ENCODE assay signal across 23 cellular contexts in genomic region chr5:17079562-17079961, GRCh38.
A peak's percentile ranks its signal among the peaks of the same experiment; 100 is the strongest.
DNase-seq lines count a peak whose midpoint lies in the region; ATAC-seq and TF ChIP-seq lines count a peak whose summit lies in the region.
"Had no signal": no experiment of that assay in that cellular context is flagged by ENCODE, and none has a peak within 500 bp of the region (broad histone marks: within the 10 kb centered on the region; RNA-seq: fewer than 3 reads in every experiment).

No MANE protein-coding gene starts in this region.

- DNase-seq in Right ventricle myocardium superior: no peak
- no peak for DNase-seq in Right ventricle myocardium inferior (ENCODE audit: missing footprints)
- DNase-seq in dermis blood vessel endothelial cell: peak; percentile 98
- no peak for DNase-seq in hepatocyte (ENCODE audit: low spot score)
- DNase-seq in spleen: no peak
- no peak for DNase-seq in mesendoderm
- DNase-seq in cortex of kidney (lab: John Stamatoyannopoulos, UW): no peak
- DNase-seq in ureter (ENCODE audit: low spot score): no peak
- DNase-seq: activated B cell treated with CpG ODN at 0.5 μM for 24 hours; activated CD4-positive, alpha-beta T cell treated with anti-CD3 and anti-CD28 coated beads, Interleukin-2, amount 50 U/mL, for 48 hours; activated CD8-positive, alpha-beta memory T cell treated with anti-CD3 and anti-CD28 coated beads, Interleukin-2, amount 50 U/mL, for 48 hours; activated effector memory CD4-positive, alpha-beta T cell treated with Interleukin-2 at 50 U/mL for 16 hours; H7; MM.1S; NCI-H1436 treated with DMSO at 0.1 percent for 48 hours; NCI-H510A treated with DMSO at 0.1 percent for 48 hours; occipital lobe; retina; stimulated activated CD4-positive, alpha-beta T cell treated with anti-CD3 and anti-CD28 coated beads, Interleukin-15, amount 100 ng/mL, for 24 hours; stimulated activated CD8-positive, alpha-beta memory T cell treated with anti-CD3 and anti-CD28 coated beads, Interleukin-4, amount 100 ng/mL, for 48 hours; T-helper 2 cell; transverse colon had no signal

- H3K9ac ChIP-seq in mesendoderm (ENCODE audit: low read length): no peak overlapping the region
- H3K9ac ChIP-seq: BLaER1 treated with 17β-estradiol and CSF1 and Interleukin-3, amounts not matched to agents 10 nM and 100 nM had no signal

- no peaks in the 10 kb centered on the region for H4K20me1 ChIP-seq in hepatocyte (ENCODE audit: insufficient read depth, poor library complexity, severe bottlenecking)
- H4K20me1 ChIP-seq: BLaER1 treated with 17β-estradiol and CSF1 and Interleukin-3, amounts not matched to agents 10 nM and 100 nM had no signal

- H3K9me3 ChIP-seq in hepatocyte (ENCODE audit: low read depth) (no peaks in the 10 kb centered on the region), spleen (no peaks in the 10 kb centered on the region)
- H3K9me3 ChIP-seq: BLaER1 treated with 17β-estradiol and CSF1 and Interleukin-3, amounts not matched to agents 10 nM and 100 nM; transverse colon had no signal

- no peak overlapping the region for H2AFZ ChIP-seq in hepatocyte

- H2BK5ac ChIP-seq in mesendoderm (ENCODE audit: low read length): no peak overlapping the region

- 86% methylated on average over 7 of the region's 7 CpGs for WGBS in hepatocyte (ENCODE audit: low lambda C conversion rate, missing lambda C conversion rate)
- 17 to 34% (median 19%) methylated on average over 7 of the region's 7 CpGs for WGBS in spleen, 5 donors
- WGBS in mesendoderm (ENCODE audit: extremely low coverage, insufficient coverage, low lambda C conversion rate): no CpG with 5 or more reads among the region's 7 CpGs

- H4K5ac ChIP-seq in mesendoderm (ENCODE audit: low read length): no peak overlapping the region

- H3K27me3 ChIP-seq in hepatocyte (no peaks in the 10 kb centered on the region), spleen (replicated peaks in 1 of 7) (no peaks in the 10 kb centered on the region), mesendoderm (ENCODE audit: insufficient read depth, low read length, poor library complexity) (no peaks in the 10 kb centered on the region)
- H3K27me3 ChIP-seq: BLaER1 treated with 17β-estradiol and CSF1 and Interleukin-3, amounts not matched to agents 10 nM and 100 nM; transverse colon had no signal

- H3K9me2 ChIP-seq in hepatocyte (replicated peaks; ENCODE audit: insufficient read depth): no peaks in the 10 kb centered on the region

- H2BK15ac ChIP-seq in mesendoderm (replicated peaks; ENCODE audit: low read depth): no peak overlapping the region

- intact Hi-C loops in Right ventricle myocardium superior (cut with DNase I): no loop called here
- intact Hi-C loops in Right ventricle myocardium inferior (cut with DNase I): loop anchor here (2.0 kb wide), 1 partner anchor 143 kb away; the partner anchor contains the start of gene MYO10
- intact Hi-C loops in spleen (cut with DNase I; ENCODE audit: low total_unique reads): no loop called here

- no peaks in the 10 kb centered on the region for H3K79me1 ChIP-seq in mesendoderm (ENCODE audit: low read length)

- H2BK120ac ChIP-seq in mesendoderm (ENCODE audit: low read depth, low read length): no peak overlapping the region

- H3K27ac ChIP-seq in hepatocyte (peak overlapping the region; percentile 39), spleen (peak overlapping the region in 7 of 8 donors; percentile 30 to 67 (median 59)), mesendoderm (ENCODE audit: low read depth, low read length) (no peak overlapping the region)
- H3K27ac ChIP-seq: BLaER1 treated with 17β-estradiol and CSF1 and Interleukin-3, amounts not matched to agents 10 nM and 100 nM; transverse colon had no signal

- TF ChIP-seq POLR2A in spleen (IDR thresholded peaks at IDR 0.05): no peak

- H3K36me3 ChIP-seq in hepatocyte (replicated peaks; ENCODE audit: insufficient read depth, low read depth) (no peaks in the 10 kb centered on the region), spleen (no peaks in the 10 kb centered on the region), mesendoderm (ENCODE audit: control insufficient read depth, insufficient read depth, low read length) (no peaks in the 10 kb centered on the region)
- H3K36me3 ChIP-seq: BLaER1 treated with 17β-estradiol and CSF1 and Interleukin-3, amounts not matched to agents 10 nM and 100 nM; transverse colon had no signal

- H3K79me2 ChIP-seq in hepatocyte: no peaks in the 10 kb centered on the region
- H3K79me2 ChIP-seq in mesendoderm (ENCODE audit: control insufficient read depth, insufficient read depth, low read length): no peaks in the 10 kb centered on the region

- peaks cover 10% of the 10 kb centered on the region for H3K4me1 ChIP-seq in hepatocyte (ENCODE audit: insufficient read depth)
- H3K4me1 ChIP-seq in spleen: peaks cover 0 to 42% (median 9%) of the 10 kb centered on the region in 6 donors
- no peaks in the 10 kb centered on the region for H3K4me1 ChIP-seq in mesendoderm (ENCODE audit: control insufficient read depth, low read depth, low read length)
- H3K4me1 ChIP-seq: BLaER1 treated with 17β-estradiol and CSF1 and Interleukin-3, amounts not matched to agents 10 nM and 100 nM; transverse colon had no signal

- H3K18ac ChIP-seq in mesendoderm (ENCODE audit: low read length): no peak overlapping the region

- ATAC-seq in Right ventricle myocardium superior (ENCODE audit: poor library complexity) (peak; percentile 25), Right ventricle myocardium inferior (no peak)

- no peak overlapping the region for H3K4ac ChIP-seq in mesendoderm (ENCODE audit: low read depth, low read length)

- no peak overlapping the region for H4K8ac ChIP-seq in mesendoderm (ENCODE audit: low read depth, low read length)

- H3K4me3 ChIP-seq in hepatocyte (no peak overlapping the region), spleen (no peak overlapping the region), mesendoderm (ENCODE audit: low read length) (no peak overlapping the region)
- H3K4me3 ChIP-seq: BLaER1 treated with 17β-estradiol and CSF1 and Interleukin-3, amounts not matched to agents 10 nM and 100 nM; transverse colon had no signal

- TF ChIP-seq CTCF in hepatocyte (IDR thresholded peaks at IDR 0.05; ENCODE audit: poor library complexity): no peak
- no peak for TF ChIP-seq CTCF in spleen (IDR thresholded peaks at IDR 0.05 in 8 of 11, conservative IDR thresholded peaks at IDR 0.05 in 3 of 11)

- no peak overlapping the region for H2AK5ac ChIP-seq in mesendoderm (ENCODE audit: low read length)

- H3K56ac ChIP-seq in mesendoderm (ENCODE audit: low read length): no peak overlapping the region

- H3K4me2 ChIP-seq in hepatocyte (no peak overlapping the region), mesendoderm (ENCODE audit: low read length) (no peak overlapping the region)
- H3K4me2 ChIP-seq: BLaER1 treated with 17β-estradiol and CSF1 and Interleukin-3, amounts not matched to agents 10 nM and 100 nM had no signal

- H3K23ac ChIP-seq in mesendoderm (ENCODE audit: low read length): no peak overlapping the region
